7 cellular contexts compared by ENCODE assay signal in genomic region chr12:14256555-14257169, GRCh38.
DNase-seq lines count a peak whose midpoint lies in the region; ATAC-seq and TF ChIP-seq lines count a peak whose summit lies in the region.

No MANE protein-coding gene starts in this region.

- H2AFZ ChIP-seq in IMR-90 (replicated peaks; ENCODE audit: low read length, poor library complexity) (peak overlapping the region; percentile 80), parathyroid adenoma (peak overlapping the region; percentile 86)

- POLR2A ChIA-PET in IMR-90 (lab: Charles Lee; ENCODE audit: unreplicated experiment), result no interaction called here

- H3K27ac Mint-ChIP-seq in activated naive CD4-positive, alpha-beta T cell treated with anti-CD3 and anti-CD28 coated beads, Interleukin-2, amount 50 U/mL, for 24 hours, result peak overlapping the region; percentile 96

- peak overlapping the region; percentile 93 to 98 for H4K8ac ChIP-seq in IMR-90 (ENCODE audit: low read depth in 2 of 2, low read length in 2 of 2)

- 40% methylated on average over 1 of the region's 15 CpGs; no CpG with 5 or more reads in 1 of the 2 experiments for WGBS in IMR-90 (ENCODE audit: extremely low coverage in 2 of 2, insufficient read length in 1 of 2), 2 experiments
- WGBS in thyroid gland, 2 donors, result 52 to 53% methylated on average over 15 of the region's 15 CpGs

- peak; percentile 59 for TF ChIP-seq RAD21 in IMR-90 (IDR thresholded peaks at IDR 0.05; ENCODE audit: low read length)

- H2BK20ac ChIP-seq in IMR-90 (ENCODE audit: low read depth, low read length), result peak overlapping the region; percentile 89

- TF ChIP-seq POLR2A in IMR-90 (IDR thresholded peaks at IDR 0.05; ENCODE audit: low read depth, low read length), result no peak
- no peak for TF ChIP-seq POLR2A in thyroid gland (IDR thresholded peaks at IDR 0.05)

- dilution Hi-C loops in IMR-90 (cut with HindIII; ENCODE audit: low sequenced_read_pairs, unreplicated experiment), result no loop called here

- no peaks in the 10 kb centered on the region for H3K79me2 ChIP-seq in parathyroid adenoma

- H3K9me1 ChIP-seq in IMR-90 (ENCODE audit: insufficient read depth, low read length), result peaks cover 5% of the 10 kb centered on the region; the same call in 1 of the 2 replicates

- H4K91ac ChIP-seq in IMR-90 (ENCODE audit: insufficient read depth, low read depth, low read length), result peak overlapping the region; percentile 94

- H3K18ac ChIP-seq in IMR-90 (ENCODE audit: low read depth, low read length), result peak overlapping the region; percentile 91

- peaks cover 55% of the 10 kb centered on the region for H3K4me1 Mint-ChIP-seq in activated naive CD4-positive, alpha-beta T cell treated with anti-CD3 and anti-CD28 coated beads, Interleukin-2, amount 50 U/mL, for 24 hours

- in situ Hi-C loops in GM13977 (cut with MboI; ENCODE audit: low pct_unique_long_range_greater_than_20kb, low sequenced_read_pairs, unreplicated experiment) (loop anchor here (10.0 kb wide), 1 partner anchor 108 kb away; the partner anchor contains the start of gene ATF7IP), IMR-90 (cut with MboI; ENCODE audit: low sequenced_read_pairs) (loop anchor here (5.0 kb wide), 1 partner anchor 516 kb away; a partner anchor contains a TSS)

- H3K9me3 ChIP-seq in IMR-90 (ENCODE audit: control insufficient read depth, insufficient read depth, low read length), result peaks cover 2% of the 10 kb centered on the region; the same call in 1 of the 2 replicates
- no peaks in the 10 kb centered on the region for H3K9me3 ChIP-seq in parathyroid adenoma (ENCODE audit: control insufficient read depth, low read length)
- no peaks in the 10 kb centered on the region for H3K9me3 ChIP-seq in thyroid gland

- peak overlapping the region; percentile 95 for H2AK9ac ChIP-seq in IMR-90 (replicated peaks; ENCODE audit: low read depth, low read length, poor library complexity)

- H3K56ac ChIP-seq in IMR-90 (ENCODE audit: extremely low read depth, insufficient read depth, low read length), result peak overlapping the region; percentile 89

- peak overlapping the region; percentile 96 for H2AK5ac ChIP-seq in IMR-90 (ENCODE audit: low read depth, low read length)

- H2BK5ac ChIP-seq in IMR-90 (ENCODE audit: low read depth, low read length, poor library complexity, severe bottlenecking), result peak overlapping the region; percentile 93

- H3K4me3 ChIP-seq in IMR-90 (ENCODE audit: insufficient read depth, low read depth, low read length), result no peak overlapping the region
- H3K4me3 ChIP-seq in parathyroid adenoma (ENCODE audit: low read depth, low read length), result peak overlapping the region; percentile 55
- no peak overlapping the region for H3K4me3 ChIP-seq in thyroid gland (replicated peaks in 1 of 3)

- intact Hi-C loops in IMR-90 (cut with micrococcal nuclease), result loop anchor here (1.0 to 2.0 kb wide), 4 partner anchors 110 to 160 kb away; no protein-coding TSS in a partner anchor
- intact Hi-C loops in thyroid gland (cut with DNase I), result no loop called here

- H3K9me3 Mint-ChIP-seq in activated naive CD4-positive, alpha-beta T cell treated with anti-CD3 and anti-CD28 coated beads, Interleukin-2, amount 50 U/mL, for 24 hours, result peaks cover 4% of the 10 kb centered on the region

- DNase-seq in GM13977 (ENCODE audit: low spot score) (peak; percentile 67), IMR-90 (peak; percentile 85), SK-N-DZ (ENCODE audit: low spot score) (peak; percentile 85), glomerular visceral epithelial cell (ENCODE audit: extremely low spot score) (peak; percentile 41), thyroid gland (peak; percentile 65 to 78)

- H3K36me3 ChIP-seq in IMR-90 (ENCODE audit: control insufficient read depth, insufficient read depth, low read length) (no peaks in the 10 kb centered on the region), parathyroid adenoma (ENCODE audit: control insufficient read depth, insufficient read depth, low read length) (no peaks in the 10 kb centered on the region), thyroid gland (no peaks in the 10 kb centered on the region)

- peak overlapping the region; percentile 89; the same call in 1 of the 2 replicates for H3K27ac ChIP-seq in IMR-90 (ENCODE audit: insufficient read depth, low read length)
- peak overlapping the region; percentile 93 for H3K27ac ChIP-seq in parathyroid adenoma
- peak overlapping the region; percentile 91 to 92 (median 92) for H3K27ac ChIP-seq in thyroid gland

- peak overlapping the region; percentile 48 for H3K9ac ChIP-seq in IMR-90 (ENCODE audit: low read depth, low read length)
- H3K9ac ChIP-seq in parathyroid adenoma, result no peak overlapping the region

- ATAC-seq in IMR-90 (ENCODE audit: low read depth), result no peak

- no TSS peak for BruUV-seq in IMR-90 (replicated peaks; lab: Mats Ljungman, UMichigan)

- peak overlapping the region; percentile 98; the same call in 2 of the 3 replicates for H2BK15ac ChIP-seq in IMR-90 (ENCODE audit: low read depth, low read length)

- no peaks in the 10 kb centered on the region for H3K27me3 Mint-ChIP-seq in activated naive CD4-positive, alpha-beta T cell treated with anti-CD3 and anti-CD28 coated beads, Interleukin-2, amount 50 U/mL, for 24 hours

- peak overlapping the region; percentile 97 for H2BK120ac ChIP-seq in IMR-90 (ENCODE audit: low read depth, low read length)

- CTCF ChIA-PET in IMR-90 (lab: Yijun Ruan, JAX), result interaction anchor here (0.6 kb wide), 1 partner anchor 353 kb away, joined by 3 read pairs; no protein-coding TSS in a partner anchor

- peak overlapping the region; percentile 68 for H3K4me3 Mint-ChIP-seq in activated naive CD4-positive, alpha-beta T cell treated with anti-CD3 and anti-CD28 coated beads, Interleukin-2, amount 50 U/mL, for 24 hours

- TF ChIP-seq CTCF in GM13977 (IDR thresholded peaks at IDR 0.05; ENCODE audit: extremely low read depth, insufficient read depth, missing control alignments), result peak; percentile 67
- peak; percentile 68 for TF ChIP-seq CTCF in IMR-90 (conservative IDR thresholded peaks at IDR 0.05; ENCODE audit: low read depth, low read length)
- peak; percentile 84 for TF ChIP-seq CTCF in parathyroid adenoma (IDR thresholded peaks at IDR 0.05)
- TF ChIP-seq CTCF in thyroid gland (IDR thresholded peaks at IDR 0.05), result peak; percentile 27 to 78 (median 64)

- peak overlapping the region; percentile 34; the same call in 1 of the 2 replicates for H3K23ac ChIP-seq in IMR-90 (ENCODE audit: low read depth, low read length)

- H3K27me3 ChIP-seq in IMR-90 (ENCODE audit: control insufficient read depth, insufficient read depth, low read length) (no peaks in the 10 kb centered on the region), parathyroid adenoma (ENCODE audit: control insufficient read depth, insufficient read depth, low read length) (no peaks in the 10 kb centered on the region), thyroid gland (no peaks in the 10 kb centered on the region)

- peak overlapping the region; percentile 99 for H4K5ac ChIP-seq in IMR-90 (ENCODE audit: low read depth, low read length)

- H3K4ac ChIP-seq in IMR-90 (ENCODE audit: low read depth, low read length), result peak overlapping the region; percentile 94

- H4K20me1 ChIP-seq in IMR-90 (ENCODE audit: insufficient read depth, low read length), result no peaks in the 10 kb centered on the region

- H3K4me1 ChIP-seq in IMR-90 (ENCODE audit: control insufficient read depth, insufficient read depth, low read length) (peaks cover 18% of the 10 kb centered on the region), parathyroid adenoma (peaks cover 46% of the 10 kb centered on the region), thyroid gland (peaks cover 20 to 43% of the 10 kb centered on the region in 2 donors)

- H3K4me2 ChIP-seq in IMR-90 (ENCODE audit: low read depth, low read length) (peak overlapping the region; percentile 5; the same call in 1 of the 2 replicates), parathyroid adenoma (ENCODE audit: low read length) (peak overlapping the region; percentile 57)

- H3K79me1 ChIP-seq in IMR-90 (ENCODE audit: low read depth in 1 of 2, low read length in 2 of 2), result no peaks in the 10 kb centered on the region

- H3K14ac ChIP-seq in IMR-90 (replicated peaks; ENCODE audit: low read depth, low read length), result peak overlapping the region; percentile 76

- H3K36me3 Mint-ChIP-seq in activated naive CD4-positive, alpha-beta T cell treated with anti-CD3 and anti-CD28 coated beads, Interleukin-2, amount 50 U/mL, for 24 hours, result peaks cover 2% of the 10 kb centered on the region

TF ChIP-seq in IMR-90, 13 proteins besides CTCF, POLR2A, EP300 and RAD21:
- TF ChIP-seq CEBPB (IDR thresholded peaks at IDR 0.05; ENCODE audit: low read depth, low read length), result peak; percentile 26; the same call in 1 of the 2 replicates
- TF ChIP-seq CHD1 (IDR thresholded peaks at IDR 0.05; ENCODE audit: low read depth, low read length), result no peak
- TF ChIP-seq SMC3 (IDR thresholded peaks at IDR 0.05; ENCODE audit: low read depth, low read length), result peak; percentile 71
- no peak for TF ChIP-seq BHLHE40 (IDR thresholded peaks at IDR 0.05; ENCODE audit: low read depth, low read length)
TF ChIP-seq in IMR-90: peak in this region for 2.
